8 cellular contexts compared by ENCODE assay signal in the genomic region with DNA sequence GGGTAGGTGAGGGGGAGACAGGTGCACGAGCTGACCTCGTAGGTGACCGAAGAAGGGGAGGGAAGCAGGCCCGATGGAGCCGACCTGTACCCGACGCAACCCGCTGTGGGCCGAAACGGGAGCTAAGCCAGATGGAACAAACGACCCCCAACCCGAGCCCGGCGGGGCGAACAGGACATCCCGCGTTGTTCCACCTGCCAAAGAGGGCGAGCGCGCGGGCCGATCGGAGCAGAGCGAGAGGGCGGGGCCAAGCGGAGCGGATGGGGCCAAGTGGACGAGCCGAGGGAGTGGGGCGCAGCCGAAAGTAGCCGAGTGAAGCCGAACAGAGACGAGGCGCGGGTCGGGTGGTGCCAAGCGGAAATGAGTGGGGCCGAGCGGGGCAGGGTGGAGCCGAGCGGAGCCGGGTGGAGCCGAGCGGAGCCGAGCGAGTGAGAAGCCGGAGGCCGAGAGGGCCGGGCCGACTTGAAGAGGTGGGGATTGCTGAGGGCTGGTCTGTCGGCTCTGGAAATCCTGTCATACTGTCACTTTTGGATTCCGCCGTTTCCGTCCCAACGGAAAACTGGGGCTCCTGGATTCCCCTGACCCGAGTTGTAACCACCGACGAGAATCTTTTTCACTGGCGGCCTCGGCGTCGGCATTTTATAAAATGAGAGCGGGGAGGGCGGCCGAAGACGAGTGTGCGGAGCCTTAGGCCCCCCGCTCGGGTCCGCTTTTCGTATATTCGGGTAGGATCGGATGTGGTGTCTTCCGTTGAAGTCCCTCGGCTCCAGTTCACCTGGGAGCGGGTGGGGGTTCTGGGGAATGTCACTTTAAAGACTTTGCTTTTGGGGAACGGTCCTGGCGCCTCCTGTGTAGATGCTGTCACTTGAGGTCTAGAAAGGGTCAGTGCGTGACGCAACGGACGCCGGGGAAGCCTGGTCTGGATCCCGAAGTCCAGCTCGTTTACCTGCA. TPM values are rescaled to one million over a fixed set of nuclear protein-coding genes. Genes with fewer than 3 reads are reported as not detected.
A peak's percentile ranks its signal among the peaks of the same experiment; 100 is the strongest.
DNase-seq lines count a peak whose midpoint lies in the region; ATAC-seq and TF ChIP-seq lines count a peak whose summit lies in the region.

No MANE protein-coding gene starts in this region.

- peak overlapping the region; percentile 53 to 74 (median 64) for H3K4me3 ChIP-seq in BLaER1 treated with 17β-estradiol and CSF1 and Interleukin-3, amounts not matched to agents 10 nM and 100 nM
- H3K4me3 ChIP-seq in NT2/D1 (ENCODE audit: insufficient read length, low read depth) (peak overlapping the region; percentile 51), esophagus squamous epithelium (peak overlapping the region; percentile 46 to 73 (median 64))

- H4K20me1 ChIP-seq in BLaER1 treated with 17β-estradiol and CSF1 and Interleukin-3, amounts not matched to agents 10 nM and 100 nM, result no peaks in the 10 kb centered on the region

- no peaks in the 10 kb centered on the region for H3K27me3 ChIP-seq in BLaER1 treated with 17β-estradiol and CSF1 and Interleukin-3, amounts not matched to agents 10 nM and 100 nM
- peaks cover 30% of the 10 kb centered on the region for H3K27me3 ChIP-seq in NT2/D1 (ENCODE audit: insufficient read depth, insufficient read length)
- no peaks in the 10 kb centered on the region for H3K27me3 ChIP-seq in esophagus squamous epithelium

- peak overlapping the region; percentile 86 to 100 (median 97) for H3K4me2 ChIP-seq in BLaER1 treated with 17β-estradiol and CSF1 and Interleukin-3, amounts not matched to agents 10 nM and 100 nM

- H3K4me1 ChIP-seq in BLaER1 treated with 17β-estradiol and CSF1 and Interleukin-3, amounts not matched to agents 10 nM and 100 nM, result peaks cover 19 to 37% (median 25%) of the 10 kb centered on the region in 10 experiments
- H3K4me1 ChIP-seq in NT2/D1 (ENCODE audit: insufficient read depth, insufficient read length), result peaks cover 5% of the 10 kb centered on the region
- peaks cover 6 to 36% (median 11%) of the 10 kb centered on the region in 3 donors for H3K4me1 ChIP-seq in esophagus squamous epithelium

- peak; percentile 99 for ATAC-seq in GM19351 (IDR thresholded peaks at IDR 0.05; ENCODE audit: unreplicated experiment)
- peak; percentile 99 for ATAC-seq in HG03460 (IDR thresholded peaks at IDR 0.05; ENCODE audit: unreplicated experiment)

- peak; percentile 86 for DNase-seq in NT2/D1 (ENCODE audit: low read depth, low spot score)
- DNase-seq in activated T-helper 1 cell treated with Interleukin-2 at 50 U/mL for 16 hours (ENCODE audit: low read depth), result peak; percentile 90
- DNase-seq in esophagus squamous epithelium (lab: John Stamatoyannopoulos, UW), result peak; percentile 55
- DNase-seq in myocyte (ENCODE audit: low read depth), result peak; percentile 78
- DNase-seq in stimulated activated CD8-positive, alpha-beta memory T cell treated with anti-CD3 and anti-CD28 coated beads, Interleukin-7, amount 100 ng/mL, for 1 hour (ENCODE audit: low read depth in 2 of 2), result peak; percentile 85 to 91

- peaks cover 11 to 42% (median 17%) of the 10 kb centered on the region in 11 experiments for H3K9me3 ChIP-seq in BLaER1 treated with 17β-estradiol and CSF1 and Interleukin-3, amounts not matched to agents 10 nM and 100 nM (replicated peaks in 1 of 11)
- H3K9me3 ChIP-seq in NT2/D1 (ENCODE audit: insufficient read depth, low read length), result peaks cover 22% of the 10 kb centered on the region
- H3K9me3 ChIP-seq in esophagus squamous epithelium, result peaks cover 0 to 6% (median 2%) of the 10 kb centered on the region in 3 donors

- peak in 3 of 4 donors; percentile 69 to 87 (median 75) for TF ChIP-seq POLR2A in esophagus squamous epithelium (IDR thresholded peaks at IDR 0.05)

- WGBS in esophagus squamous epithelium, 2 donors, result 0 to 4% methylated on average over 23 to 54 of the region's 86 CpGs

- peak overlapping the region in 10 of 11 experiments; percentile 26 to 64 (median 47); a peak in 19 of 22 replicates for H3K27ac ChIP-seq in BLaER1 treated with 17β-estradiol and CSF1 and Interleukin-3, amounts not matched to agents 10 nM and 100 nM
- peak overlapping the region; percentile 59 to 84 (median 78) for H3K27ac ChIP-seq in esophagus squamous epithelium

- H3K36me3 ChIP-seq in BLaER1 treated with 17β-estradiol and CSF1 and Interleukin-3, amounts not matched to agents 10 nM and 100 nM, result no peaks in the 10 kb centered on the region
- H3K36me3 ChIP-seq in NT2/D1 (ENCODE audit: insufficient read depth, insufficient read length, low read length) (no peaks in the 10 kb centered on the region), esophagus squamous epithelium (no peaks in the 10 kb centered on the region)

- no peak for TF ChIP-seq CTCF in esophagus squamous epithelium (IDR thresholded peaks at IDR 0.05)

- intact Hi-C loops in esophagus squamous epithelium (cut with DNase I), result loop anchor here (10.0 kb wide), 2 partner anchors 219 to 279 kb away; partner anchors contain the start of genes LSM3 and XPC

- peak overlapping the region; percentile 68 to 87 (median 80) for H3K9ac ChIP-seq in BLaER1 treated with 17β-estradiol and CSF1 and Interleukin-3, amounts not matched to agents 10 nM and 100 nM
- peak overlapping the region; percentile 79 for H3K9ac ChIP-seq in NT2/D1 (ENCODE audit: insufficient read length, low read depth)

RNA-seq across cellular contexts. Expression of gene WNT7A, which starts 15.6 kb away (rescaled TPM):
- total RNA-seq in esophagus squamous epithelium, result under 1 TPM in 3 of 4 donors, not detected in 1; 0.09 to 0.91 (median 0.73) TPM
- not detected in 2 replicates for total RNA-seq in myocyte
- polyA plus RNA-seq in myocyte (2012), result not detected

Comparison
In these comparisons a context has a peak if more than half of its experiments do, and no peak if none do; other contexts are left out.
1. Peak in every context shown above with its lines: DNase-seq, ATAC-seq, H3K4me3 ChIP-seq and H3K27ac ChIP-seq.